ENCODE assay signal across 16 cellular contexts in the genomic region with DNA sequence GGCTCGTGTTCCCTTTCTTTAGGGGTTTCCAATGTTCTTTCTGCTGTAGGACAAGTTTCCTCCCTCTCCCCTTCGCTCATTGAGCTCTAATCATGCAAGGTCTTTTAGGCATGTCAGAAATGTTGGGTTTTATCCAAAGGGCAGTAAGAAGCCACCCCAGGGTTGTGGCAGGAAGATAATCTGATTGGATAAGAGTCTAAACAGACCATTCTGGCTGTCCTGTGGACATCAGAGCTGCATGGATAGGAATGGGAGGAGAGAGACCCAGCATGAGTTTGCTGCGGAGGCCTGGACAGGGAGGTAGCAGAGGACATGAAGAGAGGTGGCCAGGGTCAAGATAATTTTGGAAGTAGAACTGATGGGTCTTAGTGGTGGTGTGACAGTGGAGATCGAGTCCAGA.
DNase-seq lines count a peak whose midpoint lies in the region; TF ChIP-seq lines count a peak whose summit lies in the region.
"Had no signal": no experiment of that assay in that cellular context is flagged by ENCODE, and none has a peak within 500 bp of the region (broad histone marks: within the 10 kb centered on the region; RNA-seq: fewer than 3 reads in every experiment).

No MANE protein-coding gene starts in this region.

- peaks cover 9% of the 10 kb centered on the region for H3K4me1 Mint-ChIP-seq in neural crest cell

- DNase-seq in right atrium auricular region (ENCODE audit: low spot score): peak; percentile 48
- no peak for DNase-seq in cardiac septum (ENCODE audit: low spot score)
- DNase-seq in choroid plexus epithelial cell (ENCODE audit: low read depth): peak; percentile 77
- no peak for DNase-seq in neural crest cell (ENCODE audit: low read depth, low spot score)
- DNase-seq in T-helper 2 cell: no peak
- no peak for DNase-seq in OCI-M2 (lab: John Stamatoyannopoulos, UW; ENCODE audit: unreplicated experiment)
- DNase-seq in H7: no peak
- DNase-seq in HUDEP-2 (lab: John Stamatoyannopoulos, UW; ENCODE audit: unreplicated experiment in 76 of 76): no peak
- DNase-seq: H9, MV-4-11, NCI-H1417 treated with DMSO at 0.1 percent for 48 hours, NCI-H1930, PC-3, SJCRH30 had no signal

- TF ChIP-seq CTCF in right atrium auricular region (IDR thresholded peaks at IDR 0.05) (no peak), choroid plexus epithelial cell (conservative IDR thresholded peaks at IDR 0.05; ENCODE audit: low read depth, low read length) (no peak), neural crest cell (conservative IDR thresholded peaks at IDR 0.05) (no peak)

- no peak overlapping the region for H3K4me3 Mint-ChIP-seq in neural crest cell
- H3K4me3 Mint-ChIP-seq: H9 had no signal

- H3K4me3 ChIP-seq in right atrium auricular region: no peak overlapping the region
- H3K4me3 ChIP-seq in choroid plexus epithelial cell (ENCODE audit: low read depth, low read length): no peak overlapping the region
- H3K4me3 ChIP-seq in H7 (ENCODE audit: insufficient read depth, low read depth, low read length): no peak overlapping the region
- H3K4me3 ChIP-seq: SJCRH30 had no signal

- peaks cover 2% of the 10 kb centered on the region for H3K9me3 Mint-ChIP-seq in neural crest cell
- H3K9me3 Mint-ChIP-seq: H9 had no signal

- H3K27ac ChIP-seq in right atrium auricular region: no peak overlapping the region
- H3K27ac ChIP-seq: C4-2B, HL-60, SJCRH30 had no signal

- H3K9me3 ChIP-seq in right atrium auricular region: no peaks in the 10 kb centered on the region
- H3K9me3 ChIP-seq: SJCRH30 had no signal

- H3K36me3 ChIP-seq in right atrium auricular region (no peaks in the 10 kb centered on the region), H7 (replicated peaks; ENCODE audit: control insufficient read depth, insufficient read depth, low read length) (no peaks in the 10 kb centered on the region)
- H3K36me3 ChIP-seq: SJCRH30 had no signal

- no peaks in the 10 kb centered on the region for H3K27me3 Mint-ChIP-seq in neural crest cell (ENCODE audit: low read depth)

- H3K27ac Mint-ChIP-seq in neural crest cell (ENCODE audit: unreplicated experiment): peak overlapping the region; percentile 15
- H3K27ac Mint-ChIP-seq: H9 had no signal

- H3K27me3 ChIP-seq in right atrium auricular region (no peaks in the 10 kb centered on the region), H7 (ENCODE audit: control insufficient read depth, insufficient read depth, low read length) (no peaks in the 10 kb centered on the region)
- H3K27me3 ChIP-seq: SJCRH30 had no signal

- peaks cover 0 to 26% of the 10 kb centered on the region in 2 donors for H3K4me1 ChIP-seq in right atrium auricular region

- intact Hi-C loops in cardiac septum (cut with DNase I): no loop called here

- H3K36me3 Mint-ChIP-seq in neural crest cell (ENCODE audit: low read depth): no peaks in the 10 kb centered on the region

Comparison
In these comparisons a context has a peak if more than half of its experiments do, and no peak if none do; other contexts are left out.
1. DNase-seq: peak in right atrium auricular region (single experiment) and choroid plexus epithelial cell (single experiment); none in cardiac septum (single experiment), neural crest cell (single experiment), T-helper 2 cell (0 of 5), OCI-M2 (single experiment), H7 (single experiment) and HUDEP-2 (0 of 76).